8 cellular contexts compared by ENCODE assay signal in the genomic region with DNA sequence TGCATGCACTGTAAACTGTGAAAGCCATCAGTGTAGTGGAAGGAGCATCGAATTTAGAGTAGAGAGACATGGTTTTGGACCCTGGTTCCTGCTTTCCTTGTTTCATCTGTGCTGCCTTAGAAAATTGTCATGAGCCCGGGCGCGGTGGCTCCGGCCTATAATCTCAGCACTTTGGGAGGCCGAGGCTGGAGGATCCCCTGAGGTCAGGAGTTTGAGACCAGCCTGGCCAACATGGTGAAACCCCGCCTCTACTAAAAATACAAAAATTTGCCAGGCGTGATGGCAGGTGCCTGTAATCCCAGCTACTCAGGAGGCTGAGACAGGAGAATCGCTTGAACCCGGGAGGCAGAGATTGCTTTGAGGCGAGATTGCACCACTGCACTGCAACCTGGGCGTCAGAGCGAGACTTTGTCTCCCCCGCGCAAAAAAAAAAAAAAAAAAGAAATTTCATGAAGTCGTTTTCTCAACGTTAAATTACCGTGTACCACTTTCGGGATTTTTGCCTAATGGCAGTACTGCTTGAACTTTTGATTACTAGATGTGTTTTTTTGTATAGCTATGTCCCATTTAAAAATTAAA. TPM values are rescaled to one million over a fixed set of nuclear protein-coding genes. Genes with fewer than 3 reads are reported as not detected.
DNase-seq lines count a peak whose midpoint lies in the region; ATAC-seq and TF ChIP-seq lines count a peak whose summit lies in the region.

No MANE protein-coding gene starts in this region.

- H3K4me3 ChIP-seq in HAP-1: peak overlapping the region; percentile 83
- peak overlapping the region; percentile 83 for H3K4me3 ChIP-seq in skeletal muscle satellite cell (ENCODE audit: low read length)

- H3K4me1 ChIP-seq in HAP-1: peaks cover 8% of the 10 kb centered on the region
- H3K4me1 ChIP-seq in skeletal muscle satellite cell (ENCODE audit: control insufficient read depth, insufficient read depth, low read length): peaks cover 8% of the 10 kb centered on the region

- no peaks in the 10 kb centered on the region for H3K27me3 ChIP-seq in HAP-1 (ENCODE audit: low read depth)
- H3K27me3 ChIP-seq in skeletal muscle satellite cell (ENCODE audit: control insufficient read depth, insufficient read depth, low read length): no peaks in the 10 kb centered on the region

- H3K9me3 Mint-ChIP-seq in WTC11 (no peaks in the 10 kb centered on the region), glutamatergic neuron (ENCODE audit: unreplicated experiment) (peaks cover 5% of the 10 kb centered on the region)

- CTCF ChIA-PET in WTC11 (lab: Charles Lee): interaction anchor here (0.7 to 2.6 kb wide), 2 partner anchors 18 to 85 kb away, joined by 3 to 27 read pairs; a partner anchor contains a TSS

- peaks cover 2% of the 10 kb centered on the region; the same call in 1 of the 2 replicates for H3K27me3 Mint-ChIP-seq in WTC11 (ENCODE audit: low read depth)
- H3K27me3 Mint-ChIP-seq in glutamatergic neuron (ENCODE audit: unreplicated experiment): peaks cover 3% of the 10 kb centered on the region

- peak overlapping the region; percentile 83 for H3K4me2 ChIP-seq in skeletal muscle satellite cell (ENCODE audit: low read length)

- POLR2A ChIA-PET in WTC11 (lab: Charles Lee): no interaction called here

- DNase-seq in HAP-1 (ENCODE audit: low spot score in 2 of 2) (no peak), WTC11 (ENCODE audit: low spot score) (no peak), glutamatergic neuron (no peak), mucosa of gallbladder (ENCODE audit: low spot score) (no peak)

- no peak for TF ChIP-seq CTCF in WTC11 (IDR thresholded peaks at IDR 0.05)
- no peak for TF ChIP-seq CTCF in glutamatergic neuron (IDR thresholded peaks at IDR 0.05; ENCODE audit: partially characterized antibody, unreplicated experiment)

- H3K36me3 ChIP-seq in HAP-1 (replicated peaks): peaks cover 10% of the 10 kb centered on the region
- H3K36me3 ChIP-seq in skeletal muscle satellite cell (ENCODE audit: insufficient read depth, low read length): peaks cover 1% of the 10 kb centered on the region

- H3K4me1 Mint-ChIP-seq in WTC11: 0 out of 2 replicates have a peak, but pooled peaks cover 3% of the 10 kb centered on the region
- no peaks in the 10 kb centered on the region for H3K4me1 Mint-ChIP-seq in glutamatergic neuron (ENCODE audit: low read depth, unreplicated experiment)

- peak overlapping the region; percentile 95 for H3K27ac Mint-ChIP-seq in WTC11
- peak overlapping the region; percentile 94 for H3K27ac Mint-ChIP-seq in glutamatergic neuron (ENCODE audit: unreplicated experiment)

- ATAC-seq in WTC11 (no peak), GM18868 (IDR thresholded peaks at IDR 0.05; ENCODE audit: unreplicated experiment) (no peak), GM21825 (IDR thresholded peaks at IDR 0.05; ENCODE audit: unreplicated experiment) (no peak), GM21447 (IDR thresholded peaks at IDR 0.05; ENCODE audit: unreplicated experiment) (no peak)

- H3K4me3 Mint-ChIP-seq in WTC11 (peak overlapping the region; percentile 91), glutamatergic neuron (ENCODE audit: unreplicated experiment) (peak overlapping the region; percentile 91)

- in situ Hi-C loops in HAP-1 (cut with MboI; ENCODE audit: low sequenced_read_pairs): no loop called here

- H3K9ac ChIP-seq in skeletal muscle satellite cell (ENCODE audit: low read depth, low read length): peak overlapping the region; percentile 98

- peaks cover under 1% of the 10 kb centered on the region; the same call in 1 of the 2 replicates for H3K36me3 Mint-ChIP-seq in WTC11
- H3K36me3 Mint-ChIP-seq in glutamatergic neuron (ENCODE audit: unreplicated experiment): no peaks in the 10 kb centered on the region

- H3K9me3 ChIP-seq in HAP-1: no peaks in the 10 kb centered on the region
- H3K9me3 ChIP-seq in skeletal muscle satellite cell (replicated peaks; ENCODE audit: low read length): no peaks in the 10 kb centered on the region

TF ChIP-seq in WTC11, 78 proteins besides CTCF, POLR2A, EP300 and RAD21 (continues in another document):
- TF ChIP-seq ZNF121 (CRISPR knock-in tag; IDR thresholded peaks at IDR 0.05): no peak
- TF ChIP-seq, protein P1, sequence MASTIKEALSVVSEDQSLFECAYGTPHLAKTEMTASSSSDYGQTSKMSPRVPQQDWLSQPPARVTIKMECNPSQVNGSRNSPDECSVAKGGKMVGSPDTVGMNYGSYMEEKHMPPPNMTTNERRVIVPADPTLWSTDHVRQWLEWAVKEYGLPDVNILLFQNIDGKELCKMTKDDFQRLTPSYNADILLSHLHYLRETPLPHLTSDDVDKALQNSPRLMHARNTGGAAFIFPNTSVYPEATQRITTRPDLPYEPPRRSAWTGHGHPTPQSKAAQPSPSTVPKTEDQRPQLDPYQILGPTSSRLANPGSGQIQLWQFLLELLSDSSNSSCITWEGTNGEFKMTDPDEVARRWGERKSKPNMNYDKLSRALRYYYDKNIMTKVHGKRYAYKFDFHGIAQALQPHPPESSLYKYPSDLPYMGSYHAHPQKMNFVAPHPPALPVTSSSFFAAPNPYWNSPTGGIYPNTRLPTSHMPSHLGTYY (CRISPR knock-in tag; IDR thresholded peaks at IDR 0.05): no peak
- TF ChIP-seq, protein P2, sequence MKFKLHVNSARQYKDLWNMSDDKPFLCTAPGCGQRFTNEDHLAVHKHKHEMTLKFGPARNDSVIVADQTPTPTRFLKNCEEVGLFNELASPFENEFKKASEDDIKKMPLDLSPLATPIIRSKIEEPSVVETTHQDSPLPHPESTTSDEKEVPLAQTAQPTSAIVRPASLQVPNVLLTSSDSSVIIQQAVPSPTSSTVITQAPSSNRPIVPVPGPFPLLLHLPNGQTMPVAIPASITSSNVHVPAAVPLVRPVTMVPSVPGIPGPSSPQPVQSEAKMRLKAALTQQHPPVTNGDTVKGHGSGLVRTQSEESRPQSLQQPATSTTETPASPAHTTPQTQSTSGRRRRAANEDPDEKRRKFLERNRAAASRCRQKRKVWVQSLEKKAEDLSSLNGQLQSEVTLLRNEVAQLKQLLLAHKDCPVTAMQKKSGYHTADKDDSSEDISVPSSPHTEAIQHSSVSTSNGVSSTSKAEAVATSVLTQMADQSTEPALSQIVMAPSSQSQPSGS (CRISPR knock-in tag; IDR thresholded peaks at IDR 0.05; ENCODE audit: borderline replicate concordance, low read depth): no peak
- no peak for TF ChIP-seq FOXP1 (CRISPR knock-in tag; IDR thresholded peaks at IDR 0.05; ENCODE audit: borderline replicate concordance)
- no peak for TF ChIP-seq FOXK1 (CRISPR knock-in tag; IDR thresholded peaks at IDR 0.05)
- TF ChIP-seq RORB (CRISPR knock-in tag; IDR thresholded peaks at IDR 0.05): no peak
- TF ChIP-seq JAZF1 (CRISPR knock-in tag; IDR thresholded peaks at IDR 0.05): no peak
- no peak for TF ChIP-seq ATF1 (CRISPR knock-in tag; IDR thresholded peaks at IDR 0.05)
- TF ChIP-seq, protein P3, sequence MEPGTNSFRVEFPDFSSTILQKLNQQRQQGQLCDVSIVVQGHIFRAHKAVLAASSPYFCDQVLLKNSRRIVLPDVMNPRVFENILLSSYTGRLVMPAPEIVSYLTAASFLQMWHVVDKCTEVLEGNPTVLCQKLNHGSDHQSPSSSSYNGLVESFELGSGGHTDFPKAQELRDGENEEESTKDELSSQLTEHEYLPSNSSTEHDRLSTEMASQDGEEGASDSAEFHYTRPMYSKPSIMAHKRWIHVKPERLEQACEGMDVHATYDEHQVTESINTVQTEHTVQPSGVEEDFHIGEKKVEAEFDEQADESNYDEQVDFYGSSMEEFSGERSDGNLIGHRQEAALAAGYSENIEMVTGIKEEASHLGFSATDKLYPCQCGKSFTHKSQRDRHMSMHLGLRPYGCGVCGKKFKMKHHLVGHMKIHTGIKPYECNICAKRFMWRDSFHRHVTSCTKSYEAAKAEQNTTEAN (CRISPR knock-in tag; IDR thresholded peaks at IDR 0.05): no peak
- no peak for TF ChIP-seq JUN (CRISPR knock-in tag; IDR thresholded peaks at IDR 0.05)
- TF ChIP-seq CREM (CRISPR knock-in tag; IDR thresholded peaks at IDR 0.05): no peak
- TF ChIP-seq, protein P4, sequence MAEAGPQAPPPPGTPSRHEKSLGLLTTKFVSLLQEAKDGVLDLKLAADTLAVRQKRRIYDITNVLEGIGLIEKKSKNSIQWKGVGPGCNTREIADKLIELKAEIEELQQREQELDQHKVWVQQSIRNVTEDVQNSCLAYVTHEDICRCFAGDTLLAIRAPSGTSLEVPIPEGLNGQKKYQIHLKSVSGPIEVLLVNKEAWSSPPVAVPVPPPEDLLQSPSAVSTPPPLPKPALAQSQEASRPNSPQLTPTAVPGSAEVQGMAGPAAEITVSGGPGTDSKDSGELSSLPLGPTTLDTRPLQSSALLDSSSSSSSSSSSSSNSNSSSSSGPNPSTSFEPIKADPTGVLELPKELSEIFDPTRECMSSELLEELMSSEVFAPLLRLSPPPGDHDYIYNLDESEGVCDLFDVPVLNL (CRISPR knock-in tag; IDR thresholded peaks at IDR 0.05; ENCODE audit: borderline replicate concordance, low read depth): no peak
- no peak for TF ChIP-seq ZNF317 (CRISPR knock-in tag; IDR thresholded peaks at IDR 0.05; ENCODE audit: borderline replicate concordance, low read depth)
- TF ChIP-seq NFATC4 (CRISPR knock-in tag; IDR thresholded peaks at IDR 0.05): no peak

RNA-seq across cellular contexts. Expression of a gene that starts 0.9 kb away (rescaled TPM):
- total RNA-seq in WTC11 (2021) (20.7 to 27.4 TPM (median 22.4 TPM) in 3 replicates), glutamatergic neuron (ENCODE audit: unreplicated experiment) (21.3 TPM), mucosa of gallbladder (26.2 TPM)
- total RNA-seq in skeletal muscle satellite cell (2012; rRNA removed): 9.4 and 10.5 TPM in 2 replicates

RNA-seq across cellular contexts. Expression of a gene that starts 45.4 kb away (rescaled TPM):
- total RNA-seq in WTC11 (2021): 5.3 to 7.1 TPM (median 6.6 TPM) in 3 replicates
- 3.4 TPM for total RNA-seq in glutamatergic neuron (ENCODE audit: unreplicated experiment)
- total RNA-seq in skeletal muscle satellite cell (2012; rRNA removed): 58.1 and 59.6 TPM in 2 replicates
- 37.5 TPM for total RNA-seq in mucosa of gallbladder
